18 cellular contexts compared by ENCODE assay signal in genomic region chr22:37331811-37332536, GRCh38. TPM values are rescaled to one million over a fixed set of nuclear protein-coding genes. Genes with fewer than 3 reads are reported as not detected.
DNase-seq lines count a peak whose midpoint lies in the region; ATAC-seq, FAIRE-seq and TF ChIP-seq lines count a peak whose summit lies in the region.
"Had no signal": no experiment of that assay in that cellular context is flagged by ENCODE, and none has a peak within 500 bp of the region (broad histone marks: within the 10 kb centered on the region; RNA-seq: fewer than 3 reads in every experiment).

No MANE protein-coding gene starts in this region.

- TF ChIP-seq POLR2A in endothelial cell of umbilical vein (IDR thresholded peaks at IDR 0.05; ENCODE audit: low read depth, low read length), result no peak
- TF ChIP-seq POLR2A in prostate gland (IDR thresholded peaks at IDR 0.05), result no peak

- 80% methylated on average over 9 of the region's 9 CpGs for WGBS in prostate gland

- TF ChIP-seq CTCF in OCI-LY1 (IDR thresholded peaks at IDR 0.05; ENCODE audit: low read length) (peak; percentile 32; the same call in 1 of the 2 replicates), endothelial cell of umbilical vein (IDR thresholded peaks at IDR 0.05; ENCODE audit: extremely low read depth in 1 of 2, insufficient read depth in 1 of 2, low read depth in 1 of 2, low read length in 2 of 2) (peak; percentile 28 to 29), prostate gland (IDR thresholded peaks at IDR 0.05) (no peak)

- no peak overlapping the region for H3K4me2 ChIP-seq in OCI-LY1 (ENCODE audit: low read length)
- H3K4me2 ChIP-seq in endothelial cell of umbilical vein (ENCODE audit: insufficient read depth, low read length), result no peak overlapping the region
- H3K4me2 ChIP-seq: SK-N-SH had no signal

- peaks cover 6% of the 10 kb centered on the region for H3K36me3 Mint-ChIP-seq in stimulated activated effector memory CD8-positive, alpha-beta T cell treated with anti-CD3 and anti-CD28 coated beads, Interleukin-12 subunit alpha, Interleukin-12 subunit beta, amount 100 ng/mL, for 72 hours

- ATAC-seq in Right ventricle myocardium inferior (no peak), Right ventricle myocardium superior (ENCODE audit: poor library complexity) (no peak)
- no peak for ATAC-seq in stimulated activated effector memory CD8-positive, alpha-beta T cell treated with anti-CD3 and anti-CD28 coated beads, Interleukin-12 subunit alpha, Interleukin-12 subunit beta, amount 100 ng/mL, for 72 hours

- no peak overlapping the region for H2AFZ ChIP-seq in OCI-LY1 (ENCODE audit: low read length)
- H2AFZ ChIP-seq in endothelial cell of umbilical vein (ENCODE audit: low read depth, low read length), result no peak overlapping the region

- H3K36me3 ChIP-seq in OCI-LY1 (ENCODE audit: insufficient read depth, low read length) (no peaks in the 10 kb centered on the region), endothelial cell of umbilical vein (ENCODE audit: control insufficient read depth in 2 of 2, extremely low read depth in 1 of 2, insufficient read depth in 2 of 2, low read length in 2 of 2) (no peaks in the 10 kb centered on the region), prostate gland (no peaks in the 10 kb centered on the region)
- H3K36me3 ChIP-seq: neutrophil, vagina, WERI-Rb-1 had no signal

- H3K27ac ChIP-seq in OCI-LY1 (ENCODE audit: low read depth, low read length, poor library complexity, severe bottlenecking) (no peak overlapping the region), endothelial cell of umbilical vein (ENCODE audit: insufficient read depth, low read depth, low read length) (no peak overlapping the region), prostate gland (no peak overlapping the region)
- H3K27ac ChIP-seq: neutrophil, skin epidermis, vagina, WERI-Rb-1 had no signal

- no peaks in the 10 kb centered on the region for H3F3A ChIP-seq in OCI-LY1 (ENCODE audit: insufficient read depth, low read length)

- no peak overlapping the region for H3K27ac Mint-ChIP-seq in stimulated activated effector memory CD8-positive, alpha-beta T cell treated with anti-CD3 and anti-CD28 coated beads, Interleukin-12 subunit alpha, Interleukin-12 subunit beta, amount 100 ng/mL, for 72 hours
- H3K27ac Mint-ChIP-seq: stimulated activated naive CD8-positive, alpha-beta T cell treated with anti-CD3 and anti-CD28 coated beads, Interleukin-15, Interleukin-2, amounts not matched to agents 100 ng/mL and 50 ng/mL, for 24 hours had no signal

- DNase-seq in Right ventricle myocardium inferior (ENCODE audit: missing footprints) (peak; percentile 31), Right ventricle myocardium superior (no peak), endothelial cell of umbilical vein (ENCODE audit: low read depth, low spot score) (peak; percentile 52), urothelium cell line (ENCODE audit: low spot score) (no peak), prostate gland (ENCODE audit: low spot score) (no peak), DMS153 (lab: John Stamatoyannopoulos, UW) (no peak)
- no peak for DNase-seq in stimulated activated effector memory CD8-positive, alpha-beta T cell treated with anti-CD3 and anti-CD28 coated beads, Interleukin-12 subunit alpha, Interleukin-12 subunit beta, amount 100 ng/mL, for 72 hours (ENCODE audit: low spot score in 2 of 2)
- DNase-seq: activated CD8-positive, alpha-beta memory T cell treated with anti-CD3 and anti-CD28 coated beads for 24 hours; activated gamma-delta T cell; NCI-H82; SK-N-SH; WERI-Rb-1 had no signal

- no peaks in the 10 kb centered on the region for H4K20me1 ChIP-seq in OCI-LY1 (ENCODE audit: insufficient read depth, low read length)
- H4K20me1 ChIP-seq in endothelial cell of umbilical vein (replicated peaks; ENCODE audit: control insufficient read depth, extremely low read depth, insufficient read depth, low read length), result no peaks in the 10 kb centered on the region

- H3K9me2 ChIP-seq in OCI-LY1 (ENCODE audit: low read depth, low read length), result no peaks in the 10 kb centered on the region
- H3K9me2 ChIP-seq: SK-N-SH had no signal

- H3K9me3 ChIP-seq in OCI-LY1 (ENCODE audit: low read length) (no peaks in the 10 kb centered on the region), endothelial cell of umbilical vein (replicated peaks; ENCODE audit: control insufficient read depth, insufficient read depth, low read length) (no peaks in the 10 kb centered on the region), prostate gland (no peaks in the 10 kb centered on the region)
- H3K9me3 ChIP-seq: neutrophil, SK-N-SH, vagina had no signal

- CTCF ChIA-PET in endothelial cell of umbilical vein (lab: Charles Lee), result interaction anchor here (0.6 to 3.5 kb wide), 21 partner anchors 8 to 235 kb away, joined by 3 to 33 read pairs (median 4); no protein-coding TSS in a partner anchor

- no peaks in the 10 kb centered on the region for H3K4me1 ChIP-seq in OCI-LY1 (ENCODE audit: insufficient read depth, low read length, severe bottlenecking)
- peaks cover 31% of the 10 kb centered on the region for H3K4me1 ChIP-seq in endothelial cell of umbilical vein (ENCODE audit: control insufficient read depth, extremely low read depth, insufficient read depth, low read length)
- H3K4me1 ChIP-seq in prostate gland (replicated peaks), result no peaks in the 10 kb centered on the region
- H3K4me1 ChIP-seq: vagina had no signal

- POLR2A ChIA-PET in endothelial cell of umbilical vein (lab: Charles Lee), result no interaction called here

- dilution Hi-C loops in endothelial cell of umbilical vein (cut with MboI; ENCODE audit: extremely low pct_ligation_motif_present, low sequenced_read_pairs), result no loop called here

- H3K4me1 Mint-ChIP-seq in stimulated activated effector memory CD8-positive, alpha-beta T cell treated with anti-CD3 and anti-CD28 coated beads, Interleukin-12 subunit alpha, Interleukin-12 subunit beta, amount 100 ng/mL, for 72 hours, result peaks cover 25% of the 10 kb centered on the region

- BruUV-seq in endothelial cell of umbilical vein (replicated peaks; lab: Mats Ljungman, UMichigan), result no TSS peak

- intact Hi-C loops in Right ventricle myocardium inferior (cut with DNase I), result no loop called here
- intact Hi-C loops in Right ventricle myocardium superior (cut with DNase I), result no loop called here
- intact Hi-C loops in endothelial cell of umbilical vein (cut with micrococcal nuclease), result loop anchor here (1.0 kb wide), 1 partner anchor 100 kb away; no protein-coding TSS in a partner anchor
- intact Hi-C loops in prostate gland (cut with DNase I), result no loop called here

- H3K4me3 ChIP-seq in OCI-LY1 (ENCODE audit: low read depth, low read length, poor library complexity, severe bottlenecking), result no peak overlapping the region
- H3K4me3 ChIP-seq in endothelial cell of umbilical vein (replicated peaks in 1 of 3; ENCODE audit: insufficient read depth in 1 of 3, low read depth in 1 of 3, low read length in 3 of 3), result no peak overlapping the region
- no peak overlapping the region for H3K4me3 ChIP-seq in prostate gland
- H3K4me3 ChIP-seq: skin epidermis, vagina had no signal

- no peaks in the 10 kb centered on the region for H3K9me1 ChIP-seq in endothelial cell of umbilical vein (replicated peaks; ENCODE audit: control insufficient read depth, extremely low read depth, insufficient read depth, low read length)

- FAIRE-seq in endothelial cell of umbilical vein (lab: Jason Lieb, UNC) (peak; percentile 83), urothelium cell line (lab: Jason Lieb, UNC) (peak; percentile 5)

- H3K79me2 ChIP-seq in OCI-LY1 (ENCODE audit: insufficient read depth, low read length), result no peaks in the 10 kb centered on the region
- no peaks in the 10 kb centered on the region for H3K79me2 ChIP-seq in endothelial cell of umbilical vein (ENCODE audit: control insufficient read depth, insufficient read depth, low read length)

- H3K27me3 ChIP-seq in OCI-LY1 (ENCODE audit: insufficient read depth, low read length) (peaks cover 11% of the 10 kb centered on the region; the same call in 1 of the 2 replicates), endothelial cell of umbilical vein (ENCODE audit: control insufficient read depth in 2 of 2, insufficient read depth in 2 of 2, low read length in 2 of 2) (peaks cover 22 to 26% of the 10 kb centered on the region in 2 experiments), prostate gland (replicated peaks; ENCODE audit: insufficient read depth) (peaks cover 11% of the 10 kb centered on the region)

- H3K9me3 Mint-ChIP-seq in stimulated activated effector memory CD8-positive, alpha-beta T cell treated with anti-CD3 and anti-CD28 coated beads, Interleukin-12 subunit alpha, Interleukin-12 subunit beta, amount 100 ng/mL, for 72 hours, result no peaks in the 10 kb centered on the region
- H3K9me3 Mint-ChIP-seq: stimulated activated naive CD8-positive, alpha-beta T cell treated with anti-CD3 and anti-CD28 coated beads, Interleukin-15, Interleukin-2, amounts not matched to agents 100 ng/mL and 50 ng/mL, for 24 hours had no signal

- H3K9ac ChIP-seq in OCI-LY1 (ENCODE audit: low read length) (no peak overlapping the region), endothelial cell of umbilical vein (replicated peaks; ENCODE audit: extremely low read depth, insufficient read depth, low read length) (no peak overlapping the region)
- H3K9ac ChIP-seq: SK-N-SH had no signal

- H3K4me3 Mint-ChIP-seq in stimulated activated effector memory CD8-positive, alpha-beta T cell treated with anti-CD3 and anti-CD28 coated beads, Interleukin-12 subunit alpha, Interleukin-12 subunit beta, amount 100 ng/mL, for 72 hours, result no peak overlapping the region
- H3K4me3 Mint-ChIP-seq: stimulated activated naive CD8-positive, alpha-beta T cell treated with anti-CD3 and anti-CD28 coated beads, Interleukin-15, Interleukin-2, amounts not matched to agents 100 ng/mL and 50 ng/mL, for 24 hours had no signal

TF ChIP-seq in endothelial cell of umbilical vein, 7 proteins besides CTCF, POLR2A, EP300 and RAD21 (continues in another document):
- TF ChIP-seq EZH2 (IDR thresholded peaks at IDR 0.05; ENCODE audit: borderline replicate concordance, low read depth, low read length, severe bottlenecking) (no peak), JUN (IDR thresholded peaks at IDR 0.05; ENCODE audit: borderline replicate concordance, insufficient read depth, insufficient read length, low read depth) (no peak), MYC (IDR thresholded peaks at IDR 0.05; ENCODE audit: low read depth, low read length) (no peak), GATA2 (IDR thresholded peaks at IDR 0.05; ENCODE audit: insufficient read depth, insufficient read length, low read depth, low read length) (no peak), POLR2AphosphoS5 (IDR thresholded peaks at IDR 0.05; ENCODE audit: insufficient read depth, low read depth, low read length) (peak; percentile 37)

RNA-seq across cellular contexts. Expression of gene CYTH4, which starts 49.7 kb away (rescaled TPM):
- 7.5 TPM for total RNA-seq in Right ventricle myocardium inferior
- 7.0 TPM for total RNA-seq in Right ventricle myocardium superior
- total RNA-seq in endothelial cell of umbilical vein, result not detected in 2 replicates
- polyA plus RNA-seq in endothelial cell of umbilical vein, result 0.06 and 0.29 TPM in 2 replicates
- polyA plus RNA-seq in endothelial cell of umbilical vein (2011; cell fraction: cytosol; rRNA removed), result 0.10 TPM in 1 of 2 replicates, not detected in the other
- polyA plus RNA-seq in endothelial cell of umbilical vein (2011; cell fraction: nucleus; rRNA removed), result 0.11 and 0.27 TPM in 2 replicates
- polyA plus RNA-seq in endothelial cell of umbilical vein (2012), result 0.11 and 0.40 TPM in 2 replicates
- 0.17 and 0.63 TPM in 2 replicates for polyA minus RNA-seq in endothelial cell of umbilical vein
- polyA minus RNA-seq in endothelial cell of umbilical vein (2011; cell fraction: cytosol; rRNA and poly(A)+ RNA removed), result not detected
- not detected in 2 replicates for polyA minus RNA-seq in endothelial cell of umbilical vein (2011; cell fraction: nucleus; rRNA and poly(A)+ RNA removed)
- 1 to 10 TPM; 4.7 to 5.5 TPM for total RNA-seq in prostate gland
- total RNA-seq: lung microvascular endothelial cell had no signal

Comparison
In these comparisons a context has a peak if more than half of its experiments do, and no peak if none do; other contexts are left out.
1. DNase-seq: peak in Right ventricle myocardium inferior (single experiment) and endothelial cell of umbilical vein (single experiment); none in Right ventricle myocardium superior (single experiment), urothelium cell line (single experiment), stimulated activated effector memory CD8-positive, alpha-beta T cell treated with anti-CD3 and anti-CD28 coated beads, Interleukin-12 subunit alpha, Interleukin-12 subunit beta, amount 100 ng/mL, for 72 hours (0 of 2), prostate gland (single experiment) and DMS153 (single experiment).
2. CTCF ChIP-seq: peak in OCI-LY1 (single experiment) and endothelial cell of umbilical vein (2 of 2); none in prostate gland (0 of 4).